ENCODE assay signal across 9 cellular contexts in genomic region chr1:96966536-96967138, GRCh38.
A peak's percentile ranks its signal among the peaks of the same experiment; 100 is the strongest.
DNase-seq lines count a peak whose midpoint lies in the region; ATAC-seq and TF ChIP-seq lines count a peak whose summit lies in the region.
"Had no signal": no experiment of that assay in that cellular context is flagged by ENCODE, and none has a peak within 500 bp of the region (broad histone marks: within the 10 kb centered on the region; RNA-seq: fewer than 3 reads in every experiment).

No MANE protein-coding gene starts in this region.

- H3K9me3 Mint-ChIP-seq in activated T-helper 2 cell treated with anti-CD3 and anti-CD28 coated beads, Interferon-gamma antibody, Interleukin-2, Interleukin-4, amounts not matched to agents 10 μg/mL and 5 μg/mL and 100 μg/mL, durations not matched to agents 14 hours and 24 hours and 36 hours, result no peaks in the 10 kb centered on the region
- H3K9me3 Mint-ChIP-seq in osteocyte (ENCODE audit: unreplicated experiment), result no peaks in the 10 kb centered on the region
- H3K9me3 Mint-ChIP-seq: stimulated activated naive CD8-positive, alpha-beta T cell treated with anti-CD3 and anti-CD28 coated beads, Interleukin-15, Interleukin-2, amounts not matched to agents 100 ng/mL and 50 ng/mL, for 24 hours had no signal

- H3K27me3 ChIP-seq in foreskin keratinocyte, result peaks cover 7% of the 10 kb centered on the region
- no peaks in the 10 kb centered on the region for H3K27me3 ChIP-seq in tibial nerve

- H3K9ac ChIP-seq in ES-I3 (ENCODE audit: low read depth, low read length), result peak overlapping the region; percentile 45; the same call in 1 of the 2 replicates

- H3K27ac ChIP-seq in foreskin keratinocyte (no peak overlapping the region), tibial nerve (no peak overlapping the region)

- DNase-seq in KG1 (lab: John Stamatoyannopoulos, UW) (peak; percentile 22), RPMI8226 (peak; percentile 60), foreskin keratinocyte (peak in 1 of 2 donors; percentile 55), osteocyte (ENCODE audit: extremely low spot score, unreplicated experiment) (peak; percentile 92), tibial nerve (ENCODE audit: low spot score in 2 of 2) (peak; percentile 81 to 96)
- DNase-seq in activated T-helper 2 cell treated with anti-CD3 and anti-CD28 coated beads, Interferon-gamma antibody, Interleukin-2, Interleukin-4, amounts not matched to agents 10 μg/mL and 5 μg/mL and 100 μg/mL, durations not matched to agents 14 hours and 24 hours and 36 hours (ENCODE audit: low spot score), result peak; percentile 52

- peak; percentile 90 for TF ChIP-seq CTCF in foreskin keratinocyte (conservative IDR thresholded peaks at IDR 0.05)
- peak; percentile 98 for TF ChIP-seq CTCF in osteocyte (IDR thresholded peaks at IDR 0.05)
- peak; percentile 76 to 93 (median 85) for TF ChIP-seq CTCF in tibial nerve (IDR thresholded peaks at IDR 0.05)

- WGBS in tibial nerve, 2 donors, result 55 to 58% methylated on average over 15 of the region's 15 CpGs

- ATAC-seq in GM21717 (IDR thresholded peaks at IDR 0.05; ENCODE audit: unreplicated experiment) (peak; percentile 82), foreskin keratinocyte (peak; percentile 91)

- no peaks in the 10 kb centered on the region for H3K36me3 Mint-ChIP-seq in activated T-helper 2 cell treated with anti-CD3 and anti-CD28 coated beads, Interferon-gamma antibody, Interleukin-2, Interleukin-4, amounts not matched to agents 10 μg/mL and 5 μg/mL and 100 μg/mL, durations not matched to agents 14 hours and 24 hours and 36 hours (ENCODE audit: low read depth)
- no peaks in the 10 kb centered on the region for H3K36me3 Mint-ChIP-seq in osteocyte (ENCODE audit: unreplicated experiment)

- no peaks in the 10 kb centered on the region for H3K4me1 ChIP-seq in ES-I3 (ENCODE audit: insufficient read depth, low read length)
- H3K4me1 ChIP-seq in foreskin keratinocyte, result no peaks in the 10 kb centered on the region
- H3K4me1 ChIP-seq in tibial nerve, result peaks cover 0 to 18% (median 0%) of the 10 kb centered on the region in 4 donors

- TF ChIP-seq EP300 in tibial nerve (IDR thresholded peaks at IDR 0.05), result no peak

- H3K27ac Mint-ChIP-seq in activated T-helper 2 cell treated with anti-CD3 and anti-CD28 coated beads, Interferon-gamma antibody, Interleukin-2, Interleukin-4, amounts not matched to agents 10 μg/mL and 5 μg/mL and 100 μg/mL, durations not matched to agents 14 hours and 24 hours and 36 hours, result no peak overlapping the region
- peak overlapping the region; percentile 35 for H3K27ac Mint-ChIP-seq in osteocyte (ENCODE audit: unreplicated experiment)
- H3K27ac Mint-ChIP-seq: stimulated activated naive CD8-positive, alpha-beta T cell treated with anti-CD3 and anti-CD28 coated beads, Interleukin-15, Interleukin-2, amounts not matched to agents 100 ng/mL and 50 ng/mL, for 24 hours had no signal

- no peak overlapping the region for H3K4me3 Mint-ChIP-seq in activated T-helper 2 cell treated with anti-CD3 and anti-CD28 coated beads, Interferon-gamma antibody, Interleukin-2, Interleukin-4, amounts not matched to agents 10 μg/mL and 5 μg/mL and 100 μg/mL, durations not matched to agents 14 hours and 24 hours and 36 hours (ENCODE audit: low read depth)
- H3K4me3 Mint-ChIP-seq in osteocyte (ENCODE audit: unreplicated experiment), result no peak overlapping the region
- H3K4me3 Mint-ChIP-seq: stimulated activated naive CD8-positive, alpha-beta T cell treated with anti-CD3 and anti-CD28 coated beads, Interleukin-15, Interleukin-2, amounts not matched to agents 100 ng/mL and 50 ng/mL, for 24 hours had no signal

- no peaks in the 10 kb centered on the region for H3K36me3 ChIP-seq in ES-I3 (ENCODE audit: insufficient read depth, low read length)
- H3K36me3 ChIP-seq in tibial nerve, result no peaks in the 10 kb centered on the region

- H3K4me3 ChIP-seq in tibial nerve, result no peak overlapping the region

- no peaks in the 10 kb centered on the region for H3K4me1 Mint-ChIP-seq in activated T-helper 2 cell treated with anti-CD3 and anti-CD28 coated beads, Interferon-gamma antibody, Interleukin-2, Interleukin-4, amounts not matched to agents 10 μg/mL and 5 μg/mL and 100 μg/mL, durations not matched to agents 14 hours and 24 hours and 36 hours (ENCODE audit: low read depth)
- peaks cover 64% of the 10 kb centered on the region for H3K4me1 Mint-ChIP-seq in osteocyte (ENCODE audit: unreplicated experiment)

- H3K9me3 ChIP-seq in ES-I3 (ENCODE audit: control insufficient read depth, insufficient read depth, low read length) (no peaks in the 10 kb centered on the region), tibial nerve (no peaks in the 10 kb centered on the region)

- TF ChIP-seq POLR2A in tibial nerve (IDR thresholded peaks at IDR 0.05), result no peak

- peaks cover 4% of the 10 kb centered on the region for H3K27me3 Mint-ChIP-seq in activated T-helper 2 cell treated with anti-CD3 and anti-CD28 coated beads, Interferon-gamma antibody, Interleukin-2, Interleukin-4, amounts not matched to agents 10 μg/mL and 5 μg/mL and 100 μg/mL, durations not matched to agents 14 hours and 24 hours and 36 hours (ENCODE audit: low read depth)
- H3K27me3 Mint-ChIP-seq in osteocyte (ENCODE audit: unreplicated experiment), result no peaks in the 10 kb centered on the region

- intact Hi-C loops in activated T-helper 2 cell treated with anti-CD3 and anti-CD28 coated beads, Interferon-gamma antibody, Interleukin-2, Interleukin-4, amounts not matched to agents 10 μg/mL and 5 μg/mL and 100 μg/mL, durations not matched to agents 14 hours and 24 hours and 36 hours (cut with micrococcal nuclease), result loop anchor here (1.0 to 2.0 kb wide), 2 partner anchors 854 to 1085 kb away; no protein-coding TSS in a partner anchor
